ENCODE assay signal across 1 cellular context in the genomic region with DNA sequence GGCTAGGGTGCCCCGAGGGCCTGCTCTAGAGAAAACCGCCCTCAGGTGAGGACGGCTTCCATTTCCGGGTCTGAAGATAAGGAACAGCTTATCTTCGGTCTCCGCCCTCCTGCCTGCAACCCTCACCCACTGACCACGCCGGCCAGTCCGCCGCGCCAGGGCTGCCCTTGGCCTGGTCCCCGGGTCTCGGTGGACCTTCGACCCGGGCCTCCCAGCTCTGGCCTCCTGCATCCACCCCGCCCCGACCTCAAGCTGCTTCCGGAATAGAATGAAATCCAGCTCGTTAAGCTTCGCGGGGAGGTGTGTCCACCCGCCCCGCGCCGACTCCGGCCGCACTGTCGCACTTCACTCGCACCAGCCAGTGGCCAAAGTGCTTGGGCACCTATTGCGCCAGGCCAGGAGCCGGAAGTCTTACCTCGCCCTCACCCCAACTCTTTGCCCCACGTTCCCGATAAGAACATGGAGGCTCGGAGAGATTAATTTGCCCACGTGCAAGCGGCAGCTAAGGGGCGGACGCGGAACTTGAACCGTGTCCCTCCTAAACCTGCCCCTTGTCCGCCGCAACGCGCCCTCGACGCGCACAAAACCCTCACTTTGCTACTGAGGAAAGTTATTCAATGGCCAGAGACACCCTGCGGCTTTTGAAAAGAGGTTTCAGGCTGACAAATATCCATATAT.
TF ChIP-seq lines count a peak whose summit lies in the region.

No MANE protein-coding gene starts in this region.

TF ChIP-seq in H1, 55 proteins besides CTCF, POLR2A, EP300 and RAD21:
- TF ChIP-seq, protein P1, sequence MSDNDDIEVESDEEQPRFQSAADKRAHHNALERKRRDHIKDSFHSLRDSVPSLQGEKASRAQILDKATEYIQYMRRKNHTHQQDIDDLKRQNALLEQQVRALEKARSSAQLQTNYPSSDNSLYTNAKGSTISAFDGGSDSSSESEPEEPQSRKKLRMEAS (IDR thresholded peaks at IDR 0.05): peak; percentile 79
- TF ChIP-seq TCF12 (IDR thresholded peaks at IDR 0.05; ENCODE audit: low read depth, low read length) (no peak), GTF2F1 (IDR thresholded peaks at IDR 0.05; ENCODE audit: borderline replicate concordance, low read depth, low read length) (no peak), CREB1 (IDR thresholded peaks at IDR 0.05) (peak; percentile 17; the same call in 1 of the 2 replicates), PHF8 (conservative IDR thresholded peaks at IDR 0.05; ENCODE audit: low read depth, low read length) (peak; percentile 11; the same call in 1 of the 2 replicates), YY1 (IDR thresholded peaks at IDR 0.05; ENCODE audit: low read depth, low read length) (0 out of 2 replicates have a peak, but pooled peaks have one; percentile 23), TAF1 (IDR thresholded peaks at IDR 0.05; ENCODE audit: low read depth, low read length) (0 out of 2 replicates have a peak, but pooled peaks have one; percentile 22), ASH2L (IDR thresholded peaks at IDR 0.05; ENCODE audit: low read length) (peak; percentile 49)
- TF ChIP-seq, protein P2, sequence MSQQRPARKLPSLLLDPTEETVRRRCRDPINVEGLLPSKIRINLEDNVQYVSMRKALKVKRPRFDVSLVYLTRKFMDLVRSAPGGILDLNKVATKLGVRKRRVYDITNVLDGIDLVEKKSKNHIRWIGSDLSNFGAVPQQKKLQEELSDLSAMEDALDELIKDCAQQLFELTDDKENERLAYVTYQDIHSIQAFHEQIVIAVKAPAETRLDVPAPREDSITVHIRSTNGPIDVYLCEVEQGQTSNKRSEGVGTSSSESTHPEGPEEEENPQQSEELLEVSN (IDR thresholded peaks at IDR 0.05): peak; percentile 83
